24 cellular contexts compared by ENCODE assay signal in the genomic region with DNA sequence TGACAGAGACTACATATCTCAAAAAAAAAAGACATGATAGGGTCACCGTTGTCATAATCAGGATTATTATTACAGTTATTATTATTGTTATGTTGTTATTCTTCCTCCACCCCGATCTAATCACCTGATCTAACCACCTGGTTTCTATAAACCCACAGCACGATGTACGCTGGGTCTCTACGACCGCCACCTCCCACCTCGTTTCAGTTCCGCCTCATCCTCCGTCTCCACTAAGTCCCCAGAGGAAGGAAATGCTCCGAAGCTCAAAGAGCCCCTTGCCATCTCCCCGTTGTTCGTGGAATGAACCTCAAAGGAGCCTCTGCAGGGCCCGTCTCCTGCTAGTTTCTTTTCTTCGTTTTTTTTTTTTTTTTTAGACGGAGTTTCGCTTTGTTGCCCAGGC. TPM values are rescaled to one million over a fixed set of nuclear protein-coding genes. Genes with fewer than 3 reads are reported as not detected.
A peak's percentile ranks its signal among the peaks of the same experiment; 100 is the strongest.
DNase-seq lines count a peak whose midpoint lies in the region; ATAC-seq, FAIRE-seq and TF ChIP-seq lines count a peak whose summit lies in the region.
"Had no signal": no experiment of that assay in that cellular context is flagged by ENCODE, and none has a peak within 500 bp of the region (broad histone marks: within the 10 kb centered on the region; RNA-seq: fewer than 3 reads in every experiment).

No MANE protein-coding gene starts in this region.

- no peaks in the 10 kb centered on the region for H3K36me3 Mint-ChIP-seq in activated naive CD4-positive, alpha-beta T cell treated with anti-CD3 and anti-CD28 coated beads, Interleukin-2, amount 50 U/mL, for 24 hours
- no peaks in the 10 kb centered on the region for H3K36me3 Mint-ChIP-seq in activated naive CD4-positive, alpha-beta T cell treated with anti-CD3 and anti-CD28 coated beads for 36 hours (ENCODE audit: low read depth)
- H3K36me3 Mint-ChIP-seq in T-cell (no peaks in the 10 kb centered on the region), glutamatergic neuron (ENCODE audit: unreplicated experiment) (no peaks in the 10 kb centered on the region)
- peaks cover 0 to 2% (median 0%) of the 10 kb centered on the region in 5 donors for H3K36me3 Mint-ChIP-seq in naive thymus-derived CD4-positive, alpha-beta T cell
- H3K36me3 Mint-ChIP-seq: activated naive CD8-positive, alpha-beta T cell had no signal

- peaks cover 0 to 2% of the 10 kb centered on the region in 2 donors for H3K4me1 ChIP-seq in naive thymus-derived CD4-positive, alpha-beta T cell (ENCODE audit: control insufficient read depth in 2 of 2, insufficient read depth in 2 of 2, low read length in 2 of 2)

- no peaks in the 10 kb centered on the region for H3K9me3 Mint-ChIP-seq in activated naive CD4-positive, alpha-beta T cell treated with anti-CD3 and anti-CD28 coated beads, Interleukin-2, amount 50 U/mL, for 24 hours
- H3K9me3 Mint-ChIP-seq in activated naive CD4-positive, alpha-beta T cell treated with anti-CD3 and anti-CD28 coated beads for 36 hours, result no peaks in the 10 kb centered on the region
- H3K9me3 Mint-ChIP-seq in T-cell, result no peaks in the 10 kb centered on the region
- peaks cover 0 to 2% (median 0%) of the 10 kb centered on the region in 11 donors for H3K9me3 Mint-ChIP-seq in naive thymus-derived CD4-positive, alpha-beta T cell
- H3K9me3 Mint-ChIP-seq in glutamatergic neuron (ENCODE audit: unreplicated experiment), result peaks cover 1% of the 10 kb centered on the region

- peaks cover 16% of the 10 kb centered on the region for H3K27me3 Mint-ChIP-seq in activated naive CD4-positive, alpha-beta T cell treated with anti-CD3 and anti-CD28 coated beads, Interleukin-2, amount 50 U/mL, for 24 hours
- peaks cover 39% of the 10 kb centered on the region for H3K27me3 Mint-ChIP-seq in activated naive CD4-positive, alpha-beta T cell treated with anti-CD3 and anti-CD28 coated beads for 36 hours (ENCODE audit: low read depth)
- H3K27me3 Mint-ChIP-seq in T-cell (peaks cover 32 to 52% of the 10 kb centered on the region in 2 donors), glutamatergic neuron (ENCODE audit: unreplicated experiment) (peaks cover 8% of the 10 kb centered on the region)
- H3K27me3 Mint-ChIP-seq in naive thymus-derived CD4-positive, alpha-beta T cell, result peaks cover 18 to 52% (median 47%) of the 10 kb centered on the region in 5 donors

- no peak overlapping the region for H3K27ac ChIP-seq in naive thymus-derived CD4-positive, alpha-beta T cell (ENCODE audit: low read depth, low read length)
- H3K27ac ChIP-seq: tibial nerve had no signal

- no peaks in the 10 kb centered on the region for H3K9me3 ChIP-seq in naive thymus-derived CD4-positive, alpha-beta T cell (ENCODE audit: control insufficient read depth in 2 of 3, low read length in 3 of 3)
- H3K9me3 ChIP-seq: SK-N-SH, tibial nerve had no signal

- no peak overlapping the region for H3K4me3 ChIP-seq in naive thymus-derived CD4-positive, alpha-beta T cell (ENCODE audit: low read length)
- H3K4me3 ChIP-seq: tibial nerve had no signal

- TF ChIP-seq CTCF in glutamatergic neuron (IDR thresholded peaks at IDR 0.05; ENCODE audit: partially characterized antibody, unreplicated experiment), result no peak

- no peaks in the 10 kb centered on the region for H3K36me3 ChIP-seq in naive thymus-derived CD4-positive, alpha-beta T cell (ENCODE audit: control insufficient read depth in 2 of 3, insufficient read depth in 3 of 3, low read length in 3 of 3)
- H3K36me3 ChIP-seq: tibial nerve had no signal

- peak; percentile 79 for FAIRE-seq in GM18507 (lab: Jason Lieb, UNC)
- FAIRE-seq: H1, small intestine had no signal

- intact Hi-C loops in activated naive CD4-positive, alpha-beta T cell treated with anti-CD3 and anti-CD28 coated beads for 36 hours (cut with micrococcal nuclease), result loop anchor here (5.0 kb wide), 1 partner anchor 177 kb away; no protein-coding TSS in a partner anchor
- intact Hi-C loops in naive thymus-derived CD4-positive, alpha-beta T cell (cut with micrococcal nuclease), result no loop called here

- peak in 2 of 4 experiments; percentile 35 to 62 for ATAC-seq in T-cell (replicated peaks in 1 of 4)
- ATAC-seq in naive thymus-derived CD4-positive, alpha-beta T cell, result no peak
- no peak for ATAC-seq in GM19324 (IDR thresholded peaks at IDR 0.05; ENCODE audit: low FRiP score, unreplicated experiment)

- peaks cover 0 to 3% of the 10 kb centered on the region in 2 donors for H3K27me3 ChIP-seq in naive thymus-derived CD4-positive, alpha-beta T cell (ENCODE audit: control insufficient read depth in 2 of 2, insufficient read depth in 2 of 2, low read length in 2 of 2)

- no peak for DNase-seq in activated naive CD4-positive, alpha-beta T cell treated with anti-CD3 and anti-CD28 coated beads for 36 hours
- DNase-seq in GM18507 (ENCODE audit: extremely low spot score, insufficient read length, low read depth), result no peak
- DNase-seq in T-cell, result no peak
- no peak for DNase-seq in naive thymus-derived CD4-positive, alpha-beta T cell
- no peak for DNase-seq in glutamatergic neuron
- DNase-seq in stimulated activated CD4-positive, alpha-beta T cell treated with anti-CD3 and anti-CD28 coated beads, Interleukin-2, amount 100 ng/mL, for 24 hours, result no peak
- DNase-seq: activated B cell treated with CpG ODN at 0.5 μM for 24 hours; activated CD8-positive, alpha-beta memory T cell treated with anti-CD3 and anti-CD28 coated beads, Interleukin-2, amount 50 U/mL, for 4 hours; cerebellar nuclear complex; foreskin fibroblast; naive B cell; NCI-H1417 treated with DMSO at 0.1 percent for 48 hours; NCI-H526; SK-N-SH; small intestine; T1000 had no signal

- H3K27ac Mint-ChIP-seq in activated naive CD4-positive, alpha-beta T cell treated with anti-CD3 and anti-CD28 coated beads, Interleukin-2, amount 50 U/mL, for 24 hours, result no peak overlapping the region
- no peak overlapping the region for H3K27ac Mint-ChIP-seq in activated naive CD4-positive, alpha-beta T cell treated with anti-CD3 and anti-CD28 coated beads for 36 hours
- no peak overlapping the region for H3K27ac Mint-ChIP-seq in T-cell
- H3K27ac Mint-ChIP-seq in naive thymus-derived CD4-positive, alpha-beta T cell, result peak overlapping the region in 2 of 9 donors; percentile 10 to 76
- H3K27ac Mint-ChIP-seq in glutamatergic neuron (ENCODE audit: unreplicated experiment), result no peak overlapping the region
- H3K27ac Mint-ChIP-seq: activated B cell treated with CpG ODN at 0.5 μM for 24 hours; activated naive CD8-positive, alpha-beta T cell had no signal

- peak overlapping the region; percentile 68 for H3K4me3 Mint-ChIP-seq in activated naive CD4-positive, alpha-beta T cell treated with anti-CD3 and anti-CD28 coated beads, Interleukin-2, amount 50 U/mL, for 24 hours
- H3K4me3 Mint-ChIP-seq in activated naive CD4-positive, alpha-beta T cell treated with anti-CD3 and anti-CD28 coated beads for 36 hours, result no peak overlapping the region
- H3K4me3 Mint-ChIP-seq in T-cell, result peak overlapping the region; percentile 8 to 32 (median 17)
- peak overlapping the region; percentile 35 to 75 (median 58) for H3K4me3 Mint-ChIP-seq in naive thymus-derived CD4-positive, alpha-beta T cell
- no peak overlapping the region for H3K4me3 Mint-ChIP-seq in glutamatergic neuron (ENCODE audit: unreplicated experiment)
- H3K4me3 Mint-ChIP-seq: activated B cell treated with CpG ODN at 0.5 μM for 24 hours; activated naive CD8-positive, alpha-beta T cell; naive B cell had no signal

- H3K4me1 Mint-ChIP-seq in activated naive CD4-positive, alpha-beta T cell treated with anti-CD3 and anti-CD28 coated beads, Interleukin-2, amount 50 U/mL, for 24 hours, result peaks cover 20% of the 10 kb centered on the region
- H3K4me1 Mint-ChIP-seq in activated naive CD4-positive, alpha-beta T cell treated with anti-CD3 and anti-CD28 coated beads for 36 hours (ENCODE audit: low read depth), result peaks cover 24% of the 10 kb centered on the region
- H3K4me1 Mint-ChIP-seq in T-cell (peaks cover 13 to 30% (median 17%) of the 10 kb centered on the region in 3 donors), glutamatergic neuron (ENCODE audit: low read depth, unreplicated experiment) (peaks cover 7% of the 10 kb centered on the region)
- H3K4me1 Mint-ChIP-seq in naive thymus-derived CD4-positive, alpha-beta T cell, result peaks cover 20 to 36% (median 21%) of the 10 kb centered on the region in 7 donors

- POLR2A ChIA-PET in T-cell (lab: Charles Lee), result interaction anchor here in 1 of 2 donors (0.7 kb wide), 1 partner anchor 341 kb away, joined by 7 read pairs; no protein-coding TSS in a partner anchor
- POLR2A ChIA-PET in naive thymus-derived CD4-positive, alpha-beta T cell (lab: Charles Lee), result no interaction called here

- CTCF ChIA-PET in activated naive CD4-positive, alpha-beta T cell treated with anti-CD3 and anti-CD28 coated beads for 36 hours (lab: Charles Lee), result interaction anchor here (0.6 to 4.1 kb wide), 6 partner anchors 49 to 273 kb away, joined by 7 to 64 read pairs (median 18); partner anchors contain the start of genes KPTN and NAPA
- CTCF ChIA-PET in T-cell (lab: Charles Lee), result interaction anchor here (0.6 to 0.9 kb wide), 4 partner anchors 12 to 270 kb away, joined by 3 to 5 read pairs (median 3); no protein-coding TSS in a partner anchor
- CTCF ChIA-PET in naive thymus-derived CD4-positive, alpha-beta T cell (lab: Charles Lee), result interaction anchor here (0.7 to 8.2 kb wide), 8 partner anchors 49 to 309 kb away, joined by 3 to 117 read pairs (median 6); partner anchors contain the start of genes BICRA, KPTN and NOP53

RNA-seq across cellular contexts. Expression of gene MEIS3, which starts 15.9 kb away (rescaled TPM):
- not detected for total RNA-seq in activated naive CD4-positive, alpha-beta T cell treated with anti-CD3 and anti-CD28 coated beads for 36 hours
- total RNA-seq in T-cell, result under 1 TPM in 3 of 5 donors, not detected in 2; 0.32 to 0.69 (median 0.54) TPM
- total RNA-seq in naive thymus-derived CD4-positive, alpha-beta T cell, result under 1 TPM in 1 of 5 experiments, not detected in 4; 0.17 TPM
- not detected for polyA plus RNA-seq in naive thymus-derived CD4-positive, alpha-beta T cell
- 255 TPM for total RNA-seq in glutamatergic neuron (ENCODE audit: unreplicated experiment)
- total RNA-seq: activated B cell treated with CpG ODN at 0.5 μM for 24 hours had no signal

RNA-seq across cellular contexts. Expression of gene SLC8A2, which starts 36.5 kb away (rescaled TPM):
- total RNA-seq in activated naive CD4-positive, alpha-beta T cell treated with anti-CD3 and anti-CD28 coated beads for 36 hours, result not detected
- total RNA-seq in T-cell (not detected), glutamatergic neuron (ENCODE audit: unreplicated experiment) (115 TPM)
- total RNA-seq in naive thymus-derived CD4-positive, alpha-beta T cell, result under 1 TPM in 3 of 5 experiments, not detected in 2; 0.05 to 0.19 (median 0.19) TPM
- polyA plus RNA-seq in naive thymus-derived CD4-positive, alpha-beta T cell, result not detected
- total RNA-seq: activated B cell treated with CpG ODN at 0.5 μM for 24 hours, epithelial cell of proximal tubule, M059J, mesenteric fat pad, tibial nerve had no signal

RNA-seq across cellular contexts. Expression of gene KPTN, which starts 48.8 kb away (rescaled TPM):
- 10 to 100 TPM; 14.2 to 15.5 TPM for total RNA-seq in activated naive CD4-positive, alpha-beta T cell treated with anti-CD3 and anti-CD28 coated beads for 36 hours
- total RNA-seq in T-cell, result 1 to 10 TPM; 2.8 to 5.8 (median 5.4) TPM
- 1 to 10 TPM; 5.1 to 9.2 (median 6.7) TPM for total RNA-seq in naive thymus-derived CD4-positive, alpha-beta T cell
- 1 to 10 TPM; 4.4 to 8.1 TPM for polyA plus RNA-seq in naive thymus-derived CD4-positive, alpha-beta T cell
- 51.2 TPM for total RNA-seq in glutamatergic neuron (ENCODE audit: unreplicated experiment)

Comparison
In these comparisons a context has a peak if more than half of its experiments do, and no peak if none do; other contexts are left out.
1. H3K4me3 Mint-ChIP-seq: peak in activated naive CD4-positive, alpha-beta T cell treated with anti-CD3 and anti-CD28 coated beads, Interleukin-2, amount 50 U/mL, for 24 hours (single experiment), T-cell (3 of 3) and naive thymus-derived CD4-positive, alpha-beta T cell (10 of 10); none in activated naive CD4-positive, alpha-beta T cell treated with anti-CD3 and anti-CD28 coated beads for 36 hours (single experiment) and glutamatergic neuron (single experiment).
2. RNA of gene MEIS3, which starts 15.9 kb away (total RNA-seq): 255 TPM in glutamatergic neuron (single experiment); 0.32 to 0.69 TPM in T-cell, not detected in activated naive CD4-positive, alpha-beta T cell treated with anti-CD3 and anti-CD28 coated beads for 36 hours and 0.17 TPM in naive thymus-derived CD4-positive, alpha-beta T cell; every median in the first group is over 100 times any median in the second.
3. RNA of gene SLC8A2, which starts 36.5 kb away (total RNA-seq): 115 TPM in glutamatergic neuron (single experiment); not detected in T-cell, not detected in activated naive CD4-positive, alpha-beta T cell treated with anti-CD3 and anti-CD28 coated beads for 36 hours and 0.05 to 0.19 TPM in naive thymus-derived CD4-positive, alpha-beta T cell; every median in the first group is over 10 times any median in the second.